Comparison of ENCODE assay signal across 25 cellular contexts in genomic region chr11:26867286-26867685, GRCh38.
DNase-seq lines count a peak whose midpoint lies in the region; ATAC-seq, FAIRE-seq and TF ChIP-seq lines count a peak whose summit lies in the region.
"Had no signal": no experiment of that assay in that cellular context is flagged by ENCODE, and none has a peak within 500 bp of the region (broad histone marks: within the 10 kb centered on the region; RNA-seq: fewer than 3 reads in every experiment).

No MANE protein-coding gene starts in this region.

- H3K4me3 ChIP-seq in fibroblast of mammary gland (ENCODE audit: control insufficient read depth, low read depth, low read length): no peak overlapping the region

- DNase-seq in amniotic epithelial cell (ENCODE audit: low read depth) (peak; percentile 62), fibroblast of mammary gland (ENCODE audit: low read depth) (peak; percentile 40), renal cortical epithelial cell (ENCODE audit: low read depth) (peak; percentile 28), SKM-1 treated with dmso at 0.1 percent for 144 hours (lab: John Stamatoyannopoulos, UW; ENCODE audit: unreplicated experiment) (no peak)
- DNase-seq: Calu3; CD8-positive, alpha-beta memory T cell; DMS153; HFFc6; KBM-7; NCI-H1092 treated with DMSO at 0.1 percent for 48 hours; NCI-H146; NCI-H2029 treated with DMSO at 0.1 percent for 48 hours; NCI-H2171; NCI-H345; NCI-H524; NCI-H774; NK-92 treated with Interleukin-12 subunit alpha and Interleukin-12 subunit beta, amount 100 ng/mL, for 24 hours; SIG-M5; SK-N-SH had no signal

- TF ChIP-seq CTCF in fibroblast of mammary gland (conservative IDR thresholded peaks at IDR 0.05; ENCODE audit: control insufficient read depth, insufficient read depth, low read depth, low read length): no peak

- ATAC-seq in HG02852 (IDR thresholded peaks at IDR 0.05; ENCODE audit: unreplicated experiment): no peak
- no peak for ATAC-seq in GM21423 (IDR thresholded peaks at IDR 0.05; ENCODE audit: unreplicated experiment)

- peak; percentile 19 for FAIRE-seq in G401.6 (lab: Jason Lieb, UNC)
- FAIRE-seq: GM12892, GM18507, H54 had no signal
